14 cellular contexts compared by ENCODE assay signal in genomic region chr22:36619797-36620390, GRCh38.
"Had no signal": no experiment of that assay in that cellular context is flagged by ENCODE, and none has a peak within 500 bp of the region (broad histone marks: within the 10 kb centered on the region; RNA-seq: fewer than 3 reads in every experiment).

No MANE protein-coding gene starts in this region.

- DNase-seq: activated naive CD4-positive, alpha-beta T cell treated with anti-CD3 and anti-CD28 coated beads, Interleukin-2, amount 10 ng/mL, durations not matched to agents 7 days and 5 days; caudate nucleus; colonic mucosa; effector CD8-positive, alpha-beta T cell; hippocampal formation; ovary; stimulated activated CD4-positive, alpha-beta T cell treated with anti-CD3 and anti-CD28 coated beads, Interleukin-1b, Interleukin-23, amount 100 ng/mL, for 48 hours; transverse colon had no signal

- H3K27ac ChIP-seq: colonic mucosa, neural progenitor cell, ovary, transverse colon had no signal

- H3K9ac ChIP-seq: neural progenitor cell had no signal

- H3K4me1 ChIP-seq: colonic mucosa, neural progenitor cell, transverse colon had no signal

- H3K9me3 ChIP-seq: colonic mucosa, transverse colon had no signal

- H3K27ac Mint-ChIP-seq: activated naive CD4-positive, alpha-beta T cell treated with anti-CD3 and anti-CD28 coated beads, Interleukin-2, amount 10 ng/mL, durations not matched to agents 7 days and 5 days; activated T-helper 2 cell treated with anti-CD3 and anti-CD28 coated beads, Interferon-gamma antibody, Interleukin-2, Interleukin-4, amounts not matched to agents 10 μg/mL and 5 μg/mL and 100 μg/mL, durations not matched to agents 14 hours and 24 hours and 36 hours; mesothelial cell of epicardium; neural progenitor cell; stimulated activated memory B cell treated with anti-CD40 and anti-IgM and Interleukin-4, amounts not matched to agents 10 μg/mL and 1 μg/mL and 100 μg/mL, for 72 hours; T-helper 2 cell treated with Interferon-gamma antibody and Interleukin-4, amounts not matched to agents 5 μg/mL and 100 μg/mL, for 36 hours had no signal

- H3K4me3 ChIP-seq: colonic mucosa, neural progenitor cell, ovary, smooth muscle cell, transverse colon had no signal

- H3K36me3 ChIP-seq: colonic mucosa, neural progenitor cell, ovary, transverse colon had no signal

- H3K4me1 Mint-ChIP-seq: activated naive CD4-positive, alpha-beta T cell treated with anti-CD3 and anti-CD28 coated beads, Interleukin-2, amount 10 ng/mL, durations not matched to agents 7 days and 5 days; mesothelial cell of epicardium; stimulated activated memory B cell treated with anti-CD40 and anti-IgM and Interleukin-4, amounts not matched to agents 10 μg/mL and 1 μg/mL and 100 μg/mL, for 72 hours had no signal

- H3K27me3 ChIP-seq: neural progenitor cell, ovary had no signal

- H3K36me3 Mint-ChIP-seq: activated naive CD4-positive, alpha-beta T cell treated with anti-CD3 and anti-CD28 coated beads, Interleukin-2, amount 10 ng/mL, durations not matched to agents 7 days and 5 days; mesothelial cell of epicardium; neural progenitor cell; stimulated activated memory B cell treated with anti-CD40 and anti-IgM and Interleukin-4, amounts not matched to agents 10 μg/mL and 1 μg/mL and 100 μg/mL, for 72 hours had no signal

- H3K9me3 Mint-ChIP-seq: activated naive CD4-positive, alpha-beta T cell treated with anti-CD3 and anti-CD28 coated beads, Interleukin-2, amount 10 ng/mL, durations not matched to agents 7 days and 5 days; activated T-helper 2 cell treated with anti-CD3 and anti-CD28 coated beads, Interferon-gamma antibody, Interleukin-2, Interleukin-4, amounts not matched to agents 10 μg/mL and 5 μg/mL and 100 μg/mL, durations not matched to agents 14 hours and 24 hours and 36 hours; mesothelial cell of epicardium; T-helper 2 cell treated with Interferon-gamma antibody and Interleukin-4, amounts not matched to agents 5 μg/mL and 100 μg/mL, for 36 hours had no signal

- H3K4me3 Mint-ChIP-seq: activated naive CD4-positive, alpha-beta T cell treated with anti-CD3 and anti-CD28 coated beads, Interleukin-2, amount 10 ng/mL, durations not matched to agents 7 days and 5 days; mesothelial cell of epicardium; neural progenitor cell; stimulated activated memory B cell treated with anti-CD40 and anti-IgM and Interleukin-4, amounts not matched to agents 10 μg/mL and 1 μg/mL and 100 μg/mL, for 72 hours; T-helper 2 cell treated with Interferon-gamma antibody and Interleukin-4, amounts not matched to agents 5 μg/mL and 100 μg/mL, for 36 hours had no signal

- H3K4me2 ChIP-seq: neural progenitor cell, smooth muscle cell had no signal

- H2AFZ ChIP-seq: neural progenitor cell had no signal
